In genomic region chr12:125841332-125841731, GRCh38 we compare ENCODE assay signal across 3 cellular contexts.
"Had no signal": no experiment of that assay in that cellular context is flagged by ENCODE, and none has a peak within 500 bp of the region (broad histone marks: within the 10 kb centered on the region; RNA-seq: fewer than 3 reads in every experiment).

No MANE protein-coding gene starts in this region.

- DNase-seq: GDM1, GF-D8 had no signal

- ATAC-seq: GM12878 had no signal

- H3K4me3 ChIP-seq: GM12878 had no signal
